9 cellular contexts compared by ENCODE assay signal in genomic region chr19:15304140-15304705, GRCh38. TPM values are rescaled to one million over a fixed set of nuclear protein-coding genes. Genes with fewer than 3 reads are reported as not detected.
DNase-seq lines count a peak whose midpoint lies in the region; FAIRE-seq and TF ChIP-seq lines count a peak whose summit lies in the region.
"Had no signal": no experiment of that assay in that cellular context is flagged by ENCODE, and none has a peak within 500 bp of the region (broad histone marks: within the 10 kb centered on the region; RNA-seq: fewer than 3 reads in every experiment).

No MANE protein-coding gene starts in this region.

- no peak for FAIRE-seq in RCC 7860 (lab: Jason Lieb, UNC)

- H3K4me1 Mint-ChIP-seq in IgD-negative memory B cell, result peaks cover 49 to 67% (median 61%) of the 10 kb centered on the region in 3 donors
- H3K4me1 Mint-ChIP-seq in activated naive CD8-positive, alpha-beta T cell (ENCODE audit: low read depth), result peaks cover 80% of the 10 kb centered on the region

- no peak for TF ChIP-seq POLR2A in uterus (IDR thresholded peaks at IDR 0.05)

- intact Hi-C loops in A673 (cut with micrococcal nuclease; ENCODE audit: unreplicated experiment), result no loop called here
- intact Hi-C loops in uterus (cut with DNase I; ENCODE audit: low total_unique reads), result no loop called here

- DNase-seq in A673 (ENCODE audit: low spot score) (no peak), RCC 7860 (ENCODE audit: low spot score) (no peak), uterus (no peak), SK-N-DZ (ENCODE audit: low spot score) (no peak), HuH-7 (ENCODE audit: low spot score) (no peak)
- DNase-seq: amniotic stem cell had no signal

- POLR2A ChIA-PET in A673 (lab: Charles Lee; ENCODE audit: low non-redundant PET), result interaction anchor here (0.6 to 0.8 kb wide), 2 partner anchors 11 to 36 kb away, joined by 3 to 16 read pairs; no protein-coding TSS in a partner anchor

- H3K4me3 ChIP-seq in A673 (ENCODE audit: low read depth, low read length, poor library complexity, severe bottlenecking), result no peak overlapping the region
- H3K4me3 ChIP-seq in muscle layer of duodenum (ENCODE audit: low read depth in 1 of 2, low read length in 2 of 2), result no peak overlapping the region
- no peak overlapping the region for H3K4me3 ChIP-seq in uterus

- H3K27me3 ChIP-seq in A673 (replicated peaks; ENCODE audit: insufficient read depth, low read depth, low read length, poor library complexity), result no peaks in the 10 kb centered on the region
- H3K27me3 ChIP-seq in muscle layer of duodenum (ENCODE audit: low read depth, low read length), result no peaks in the 10 kb centered on the region
- H3K27me3 ChIP-seq in uterus, result no peaks in the 10 kb centered on the region

- BruUV-seq in A673 (replicated peaks; lab: Mats Ljungman, UMichigan), result no TSS peak

- H3K36me3 Mint-ChIP-seq in IgD-negative memory B cell, result peaks cover 2% of the 10 kb centered on the region
- peaks cover 2% of the 10 kb centered on the region for H3K36me3 Mint-ChIP-seq in activated naive CD8-positive, alpha-beta T cell

- H3K36me3 ChIP-seq in A673 (ENCODE audit: insufficient read depth, low read length, poor library complexity, severe bottlenecking) (no peaks in the 10 kb centered on the region), muscle layer of duodenum (ENCODE audit: control insufficient read depth in 1 of 2, insufficient read depth in 2 of 2, low read length in 2 of 2) (no peaks in the 10 kb centered on the region), uterus (no peaks in the 10 kb centered on the region)

- CTCF ChIA-PET in A673 (lab: Charles Lee), result no interaction called here

- H3K27ac Mint-ChIP-seq in IgD-negative memory B cell, result peak overlapping the region; percentile 28 to 81 (median 44)
- peak overlapping the region; percentile 93 for H3K27ac Mint-ChIP-seq in activated naive CD8-positive, alpha-beta T cell

- no peaks in the 10 kb centered on the region for H3K27me3 Mint-ChIP-seq in IgD-negative memory B cell
- no peaks in the 10 kb centered on the region for H3K27me3 Mint-ChIP-seq in activated naive CD8-positive, alpha-beta T cell

- H3K27ac ChIP-seq in A673 (ENCODE audit: low read depth, low read length, poor library complexity, severe bottlenecking), result peak overlapping the region; percentile 41
- peak overlapping the region; percentile 7 for H3K27ac ChIP-seq in muscle layer of duodenum (ENCODE audit: low read length)
- no peak overlapping the region for H3K27ac ChIP-seq in uterus

- peaks cover 5% of the 10 kb centered on the region for H3K9me3 ChIP-seq in A673 (ENCODE audit: low read depth, low read length, poor library complexity, severe bottlenecking)
- no peaks in the 10 kb centered on the region for H3K9me3 ChIP-seq in muscle layer of duodenum (ENCODE audit: control insufficient read depth in 1 of 2, low read length in 2 of 2)
- no peaks in the 10 kb centered on the region for H3K9me3 ChIP-seq in uterus

- H3K4me3 Mint-ChIP-seq in IgD-negative memory B cell, result peak overlapping the region in 3 of 4 donors; percentile 0 to 56 (median 34)
- peak overlapping the region; percentile 17 for H3K4me3 Mint-ChIP-seq in activated naive CD8-positive, alpha-beta T cell

- H3K4me1 ChIP-seq in A673 (ENCODE audit: insufficient read depth, low read length, poor library complexity, severe bottlenecking), result peaks cover 37% of the 10 kb centered on the region
- H3K4me1 ChIP-seq in muscle layer of duodenum (ENCODE audit: control insufficient read depth in 1 of 2, insufficient read depth in 2 of 2, low read length in 2 of 2), result peaks cover 11 to 51% of the 10 kb centered on the region in 2 donors
- H3K4me1 ChIP-seq in uterus, result peaks cover 5 to 11% of the 10 kb centered on the region in 2 donors

- no peak for TF ChIP-seq CTCF in A673 (conservative IDR thresholded peaks at IDR 0.05; ENCODE audit: low read depth, low read length)
- TF ChIP-seq CTCF in uterus (IDR thresholded peaks at IDR 0.05), result no peak

- H3K9me3 Mint-ChIP-seq in IgD-negative memory B cell, result no peaks in the 10 kb centered on the region
- H3K9me3 Mint-ChIP-seq in activated naive CD8-positive, alpha-beta T cell (ENCODE audit: low read depth), result no peaks in the 10 kb centered on the region

RNA-seq across cellular contexts. Expression of gene BRD4, which starts 28.1 kb away (rescaled TPM):
- total RNA-seq in A673 (2021), result 174 and 178 TPM in 2 replicates
- 20.5 TPM for polyA plus RNA-seq in IgD-negative memory B cell
- 100 to 1,000 TPM in 1 of 4 donors, 10 to 100 TPM in 2, 1 to 10 TPM in 1; 5.6 to 156 (median 16.6) TPM for total RNA-seq in uterus
- 9.3 and 11.1 TPM in 2 replicates for polyA plus RNA-seq in SK-N-DZ (2014; cell fraction: cytosol; rRNA removed)
- polyA plus RNA-seq in SK-N-DZ (2014; cell fraction: nucleus; rRNA removed), result 9.9 and 20.7 TPM in 2 replicates

Comparison
In these comparisons a context has a peak if more than half of its experiments do, and no peak if none do; other contexts are left out.
1. H3K27ac ChIP-seq: peak in A673 (single experiment) and muscle layer of duodenum (single experiment); none in uterus (0 of 2).